1 cellular context compared by ENCODE assay signal in genomic region chr11:66283461-66284105, GRCh38.
TF ChIP-seq lines count a peak whose summit lies in the region.

No MANE protein-coding gene starts in this region.

TF ChIP-seq in HepG2, 621 proteins besides CTCF, POLR2A, EP300 and RAD21:
- peak; percentile 65 for TF ChIP-seq RBFOX2 (IDR thresholded peaks at IDR 0.05; ENCODE audit: low read depth, low read length)
- TF ChIP-seq NFYC (CRISPR knock-in tag; IDR thresholded peaks at IDR 0.05): no peak
- TF ChIP-seq AGO2 (optimal IDR thresholded peaks at IDR 0.05; ENCODE audit: low read depth, low read length): peak; percentile 24
